Comparison of ENCODE assay signal across 24 cellular contexts in the genomic region with DNA sequence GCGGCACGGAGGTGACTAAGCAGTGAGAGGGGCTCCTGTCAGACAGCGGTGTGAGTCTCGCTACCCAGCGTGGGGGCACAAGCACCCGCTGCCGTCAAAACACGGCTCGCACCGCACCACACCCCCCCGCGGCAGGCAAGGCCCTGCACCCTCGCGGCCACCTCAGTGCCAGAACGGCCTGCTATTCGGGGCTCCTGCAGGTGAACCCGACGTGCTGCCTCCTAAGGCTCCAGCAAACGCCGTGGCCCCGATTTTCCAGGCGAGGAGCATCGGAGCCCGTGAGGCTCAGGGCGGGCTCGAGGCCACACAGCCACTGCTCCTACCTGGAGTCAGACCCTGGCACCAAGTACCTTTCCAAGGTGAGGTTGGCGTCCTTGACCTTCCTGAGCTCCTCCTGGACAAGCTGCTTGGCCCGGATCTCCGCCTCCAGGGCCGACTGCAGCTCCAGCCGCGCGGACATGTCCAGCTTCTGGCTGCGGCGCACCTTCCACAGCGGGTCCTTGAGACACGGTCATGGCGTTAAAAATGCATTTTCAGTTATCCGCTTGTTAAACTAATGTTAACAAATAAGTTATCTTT. TPM values are rescaled to one million over a fixed set of nuclear protein-coding genes. Genes with fewer than 3 reads are reported as not detected.
A peak's percentile ranks its signal among the peaks of the same experiment; 100 is the strongest.
DNase-seq lines count a peak whose midpoint lies in the region; ATAC-seq and TF ChIP-seq lines count a peak whose summit lies in the region.
"Had no signal": no experiment of that assay in that cellular context is flagged by ENCODE, and none has a peak within 500 bp of the region (broad histone marks: within the 10 kb centered on the region; RNA-seq: fewer than 3 reads in every experiment).

No MANE protein-coding gene starts in this region.

- no peaks in the 10 kb centered on the region for H3K79me1 ChIP-seq in mesendoderm (ENCODE audit: low read length)

- no peak overlapping the region for H3K4me3 Mint-ChIP-seq in activated naive CD8-positive, alpha-beta T cell treated with anti-CD3 and anti-CD28 coated beads for 36 hours
- H3K4me3 Mint-ChIP-seq: CD4-positive, alpha-beta memory T cell had no signal

- no peak overlapping the region for H3K56ac ChIP-seq in mesendoderm (ENCODE audit: low read length)

- H3K4me1 Mint-ChIP-seq in activated naive CD8-positive, alpha-beta T cell treated with anti-CD3 and anti-CD28 coated beads for 36 hours: no peaks in the 10 kb centered on the region
- H3K4me1 Mint-ChIP-seq: CD4-positive, alpha-beta memory T cell had no signal

- no peak overlapping the region for H3K27ac Mint-ChIP-seq in activated naive CD8-positive, alpha-beta T cell treated with anti-CD3 and anti-CD28 coated beads for 36 hours
- H3K27ac Mint-ChIP-seq: CD4-positive, alpha-beta memory T cell had no signal

- no peak overlapping the region for H2BK120ac ChIP-seq in mesendoderm (ENCODE audit: low read depth, low read length)

- no peaks in the 10 kb centered on the region for H3K36me3 Mint-ChIP-seq in activated naive CD8-positive, alpha-beta T cell treated with anti-CD3 and anti-CD28 coated beads for 36 hours

- H3K4ac ChIP-seq in mesendoderm (ENCODE audit: low read depth, low read length): no peak overlapping the region

- no peak overlapping the region for H3K23ac ChIP-seq in mesendoderm (ENCODE audit: low read length)

- TF ChIP-seq CTCF in C4-2B (conservative IDR thresholded peaks at IDR 0.05) (no peak), VCaP (conservative IDR thresholded peaks at IDR 0.05) (no peak), spleen (IDR thresholded peaks at IDR 0.05 in 8 of 11, conservative IDR thresholded peaks at IDR 0.05 in 3 of 11) (no peak)

- no peak overlapping the region for H3K18ac ChIP-seq in mesendoderm (ENCODE audit: low read length)

- H3K9me3 ChIP-seq in spleen: no peaks in the 10 kb centered on the region
- H3K9me3 ChIP-seq: A549; BE2C; BLaER1 treated with 17β-estradiol and CSF1 and Interleukin-3, amounts not matched to agents 10 nM and 100 nM had no signal

- H3K4me3 ChIP-seq in spleen (no peak overlapping the region), mesendoderm (ENCODE audit: low read length) (no peak overlapping the region)
- H3K4me3 ChIP-seq: A549; BLaER1 treated with 17β-estradiol and CSF1 and Interleukin-3, amounts not matched to agents 10 nM and 100 nM; GM23248 had no signal

- TF ChIP-seq POLR2A in spleen (IDR thresholded peaks at IDR 0.05): no peak

- H3K79me2 ChIP-seq in mesendoderm (ENCODE audit: control insufficient read depth, insufficient read depth, low read length): no peaks in the 10 kb centered on the region

- H3K9me3 Mint-ChIP-seq in activated naive CD8-positive, alpha-beta T cell treated with anti-CD3 and anti-CD28 coated beads for 36 hours: no peaks in the 10 kb centered on the region

- peak; percentile 61 for DNase-seq in spleen
- DNase-seq in mesendoderm: no peak
- DNase-seq in pons (ENCODE audit: low spot score): no peak
- DNase-seq in HUDEP-2 (lab: John Stamatoyannopoulos, UW; ENCODE audit: unreplicated experiment in 76 of 76): no peak
- no peak for DNase-seq in activated naive CD8-positive, alpha-beta T cell treated with anti-CD3 and anti-CD28 coated beads for 36 hours
- DNase-seq: 8988T; ACHN; AML-193; BE2C; Calu3; CD4-positive, alpha-beta memory T cell; COR-L47; DMS53; DMS79 treated with DMSO at 0.1 percent for 48 hours; GF-D8; GM23248; H7 had no signal

- H3K27me3 Mint-ChIP-seq in activated naive CD8-positive, alpha-beta T cell treated with anti-CD3 and anti-CD28 coated beads for 36 hours: no peaks in the 10 kb centered on the region
- H3K27me3 Mint-ChIP-seq: CD4-positive, alpha-beta memory T cell had no signal

- peak; percentile 24 for ATAC-seq in esophagus mucosa
- ATAC-seq: A549, HCT116 had no signal

- WGBS in spleen, 5 donors: 95 to 97% (median 96%) methylated on average over 24 to 39 of the region's 39 CpGs
- WGBS in mesendoderm (ENCODE audit: extremely low coverage, insufficient coverage, low lambda C conversion rate): no CpG with 5 or more reads among the region's 39 CpGs

- H3K36me3 ChIP-seq in spleen (peaks cover 0 to 100% (median 86%) of the 10 kb centered on the region in 6 donors), mesendoderm (ENCODE audit: control insufficient read depth, insufficient read depth, low read length) (peaks cover 24% of the 10 kb centered on the region)

- H4K5ac ChIP-seq in mesendoderm (ENCODE audit: low read length): no peak overlapping the region

- no peak overlapping the region for H2BK5ac ChIP-seq in mesendoderm (ENCODE audit: low read length)

- H3K9ac ChIP-seq in mesendoderm (ENCODE audit: low read length): no peak overlapping the region
- H3K9ac ChIP-seq: BLaER1 treated with 17β-estradiol and CSF1 and Interleukin-3, amounts not matched to agents 10 nM and 100 nM; GM23248 had no signal

- H3K4me1 ChIP-seq in spleen (no peaks in the 10 kb centered on the region), mesendoderm (ENCODE audit: control insufficient read depth, low read depth, low read length) (no peaks in the 10 kb centered on the region)
- H3K4me1 ChIP-seq: A549, BE2C had no signal

- H3K27me3 ChIP-seq in spleen (replicated peaks in 1 of 7) (no peaks in the 10 kb centered on the region), mesendoderm (ENCODE audit: insufficient read depth, low read length, poor library complexity) (no peaks in the 10 kb centered on the region)
- H3K27me3 ChIP-seq: BE2C; BLaER1 treated with 17β-estradiol and CSF1 and Interleukin-3, amounts not matched to agents 10 nM and 100 nM had no signal

- no peak overlapping the region for H2AK5ac ChIP-seq in mesendoderm (ENCODE audit: low read length)

- H2BK15ac ChIP-seq in mesendoderm (replicated peaks; ENCODE audit: low read depth): no peak overlapping the region

- H3K27ac ChIP-seq in C4-2B: peak overlapping the region; percentile 44
- H3K27ac ChIP-seq in VCaP: peak overlapping the region; percentile 70
- no peak overlapping the region for H3K27ac ChIP-seq in spleen
- H3K27ac ChIP-seq in mesendoderm (ENCODE audit: low read depth, low read length): no peak overlapping the region
- H3K27ac ChIP-seq: A549; BLaER1 treated with 17β-estradiol and CSF1 and Interleukin-3, amounts not matched to agents 10 nM and 100 nM; GM23248 had no signal

- H4K8ac ChIP-seq in mesendoderm (ENCODE audit: low read depth, low read length): no peak overlapping the region

- intact Hi-C loops in spleen (cut with DNase I; ENCODE audit: low total_unique reads): no loop called here

- H3K4me2 ChIP-seq in mesendoderm (ENCODE audit: low read length): no peak overlapping the region
- H3K4me2 ChIP-seq: A549; BLaER1 treated with 17β-estradiol and CSF1 and Interleukin-3, amounts not matched to agents 10 nM and 100 nM had no signal

RNA-seq across cellular contexts. Expression of a gene that starts 41.8 kb away (rescaled TPM):
- total RNA-seq in esophagus mucosa (12.4 TPM), spleen (1 to 10 TPM in 6 of 7 donors, under 1 TPM in 1; 0.65 to 3.0 (median 2.4) TPM)
- polyA plus RNA-seq in spleen: 1 to 10 TPM; 1.6 to 2.2 (median 2.1) TPM
- 0.42 TPM for polyA plus RNA-seq in mesendoderm (2013, experiment 1 of 2)
- 0.27 TPM for polyA plus RNA-seq in mesendoderm (2013, experiment 2 of 2)
- total RNA-seq in activated naive CD8-positive, alpha-beta T cell treated with anti-CD3 and anti-CD28 coated beads for 36 hours: 1 to 10 TPM in 1 of 2 experiments, under 1 TPM in 1; 0.72 to 2.0 TPM
- total RNA-seq: G401, GM23248 had no signal
- polyA plus RNA-seq: GM23248 had no signal

Comparison
In these comparisons a context has a peak if more than half of its experiments do, and no peak if none do; other contexts are left out.
1. H3K27ac ChIP-seq: peak in C4-2B (single experiment) and VCaP (single experiment); none in spleen (0 of 8) and mesendoderm (single experiment).